ENCODE assay signal across 24 cellular contexts in the genomic region with DNA sequence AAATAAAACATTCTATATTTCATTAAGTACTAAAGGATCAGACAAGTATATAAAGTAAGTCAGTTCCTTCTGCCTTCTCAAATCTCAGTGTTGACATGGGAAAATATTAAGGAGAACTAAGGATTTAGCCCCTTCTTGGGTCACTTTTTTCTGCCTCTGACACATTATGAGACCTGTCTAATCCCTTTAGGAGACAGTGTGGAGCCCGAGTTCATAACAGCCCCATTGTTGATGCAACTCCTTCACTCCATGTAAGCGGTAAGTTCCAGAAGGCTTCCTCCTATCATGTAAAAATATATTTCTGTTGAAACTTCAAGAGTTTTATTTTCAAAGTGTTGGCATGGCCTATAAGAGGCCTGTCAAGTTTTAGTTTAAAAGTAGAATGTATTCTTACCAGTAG.
"Had no signal": no experiment of that assay in that cellular context is flagged by ENCODE, and none has a peak within 500 bp of the region (broad histone marks: within the 10 kb centered on the region; RNA-seq: fewer than 3 reads in every experiment).

No MANE protein-coding gene starts in this region.

- H3K4me1 ChIP-seq: heart left ventricle, left ventricle myocardium inferior, pancreas, psoas muscle, spleen, suprapubic skin, tibial artery, upper lobe of right lung had no signal

- H3K27me3 ChIP-seq: heart left ventricle, pancreas, spleen, suprapubic skin, tibial artery, upper lobe of right lung had no signal

- H3K36me3 ChIP-seq: left ventricle myocardium inferior, pancreas, spleen, suprapubic skin, thoracic aorta, upper lobe of right lung had no signal

- H3K27ac ChIP-seq: heart left ventricle, left ventricle myocardium inferior, pancreas, psoas muscle, skin epidermis, spleen, suprapubic skin, thoracic aorta, tibial artery, upper lobe of right lung had no signal

- DNase-seq: heart left ventricle; hypothalamus; immature natural killer cell; left ventricle myocardium inferior; mesendoderm; midbrain; mucosa of descending colon; naive thymus-derived CD4-positive, alpha-beta T cell; nucleus accumbens; pancreas; psoas muscle; right cardiac atrium; spleen; stimulated activated CD4-positive, alpha-beta T cell treated with anti-CD3 and anti-CD28 coated beads, Interleukin-4, amount 100 ng/mL, for 24 hours; stimulated activated naive CD4-positive, alpha-beta T cell; tibial artery; trophoblast cell; upper lobe of right lung had no signal

- H3K9me3 ChIP-seq: heart left ventricle, left ventricle myocardium inferior, mucosa of descending colon, pancreas, psoas muscle, spleen, suprapubic skin, thoracic aorta, tibial artery, upper lobe of right lung had no signal

- FAIRE-seq: islet of Langerhans, pancreas, urothelium cell line had no signal

- H3K4me3 ChIP-seq: heart left ventricle, left ventricle myocardium inferior, lung, mucosa of descending colon, pancreas, psoas muscle, skin epidermis, spleen, suprapubic skin, thoracic aorta, tibial artery, upper lobe of right lung had no signal
